24 cellular contexts compared by ENCODE assay signal in genomic region chr5:103034662-103035392, GRCh38.
"Had no signal": no experiment of that assay in that cellular context is flagged by ENCODE, and none has a peak within 500 bp of the region (broad histone marks: within the 10 kb centered on the region; RNA-seq: fewer than 3 reads in every experiment).

No MANE protein-coding gene starts in this region.

- ATAC-seq: activated T-helper 17 cell treated with anti-CD3 and anti-CD28 coated beads, Interleukin-2, amount 50 U/mL, for 72 hours; gastroesophageal sphincter; left colon; mucosa of descending colon; stimulated activated naive B cell treated with anti-CD40 and anti-IgM and Interleukin-4, amounts not matched to agents 10 μg/mL and 1 μg/mL and 100 μg/mL, for 72 hours had no signal

- H3K9me3 Mint-ChIP-seq: activated naive CD4-positive, alpha-beta T cell treated with anti-CD3 and anti-CD28 coated beads, Interleukin-2, amount 50 U/mL, for 72 hours; activated T-helper 17 cell treated with anti-CD3 and anti-CD28 coated beads, Interleukin-2, amount 50 U/mL, for 72 hours; stimulated activated naive B cell treated with anti-CD40 and anti-IgM and Interleukin-4, amounts not matched to agents 10 μg/mL and 1 μg/mL and 100 μg/mL, for 72 hours; type B pancreatic cell had no signal

- H3K36me3 Mint-ChIP-seq: stimulated activated naive B cell treated with anti-CD40 and anti-IgM and Interleukin-4, amounts not matched to agents 10 μg/mL and 1 μg/mL and 100 μg/mL, for 72 hours had no signal

- H3K36me3 ChIP-seq: adrenal gland, brain microvascular endothelial cell had no signal

- DNase-seq: activated CD4-positive, CD25-positive, alpha-beta regulatory T cell treated with anti-CD3 and anti-CD28 coated beads, Interleukin-2, amount 50 U/mL, for 72 hours; activated T-cell treated with anti-CD3 and anti-CD28 coated beads, Interleukin-2, amount 50 U/mL, for 1 hour; adrenal gland; brain microvascular endothelial cell; central memory CD4-positive, alpha-beta T cell; dorsolateral prefrontal cortex; esophagus squamous epithelium; hypothalamus; left colon; lower lobe of right lung; mesendoderm; mucosa of descending colon; sigmoid colon; stimulated activated CD4-positive, alpha-beta T cell treated with anti-CD3 and anti-CD28 coated beads, Interleukin-15, amount 100 ng/mL, for 24 hours; stimulated activated naive B cell treated with anti-CD40 and anti-IgM and Interleukin-4, amounts not matched to agents 10 μg/mL and 1 μg/mL and 100 μg/mL, for 72 hours; testis had no signal

- H3K4me1 Mint-ChIP-seq: activated T-helper 17 cell treated with anti-CD3 and anti-CD28 coated beads, Interleukin-2, amount 50 U/mL, for 72 hours; stimulated activated naive B cell treated with anti-CD40 and anti-IgM and Interleukin-4, amounts not matched to agents 10 μg/mL and 1 μg/mL and 100 μg/mL, for 72 hours had no signal

- H3K4me1 ChIP-seq: adrenal gland, ascending aorta, esophagus squamous epithelium, gastroesophageal sphincter, lower lobe of right lung, parathyroid adenoma, sigmoid colon, testis had no signal

- H3K27me3 Mint-ChIP-seq: activated T-helper 17 cell treated with anti-CD3 and anti-CD28 coated beads, Interleukin-2, amount 50 U/mL, for 72 hours; type B pancreatic cell had no signal

- H3K27ac Mint-ChIP-seq: activated naive CD4-positive, alpha-beta T cell treated with anti-CD3 and anti-CD28 coated beads, Interleukin-2, amount 50 U/mL, for 72 hours; activated T-helper 17 cell treated with anti-CD3 and anti-CD28 coated beads, Interleukin-2, amount 50 U/mL, for 72 hours; stimulated activated naive B cell treated with anti-CD40 and anti-IgM and Interleukin-4, amounts not matched to agents 10 μg/mL and 1 μg/mL and 100 μg/mL, for 72 hours; type B pancreatic cell had no signal

- H3K27me3 ChIP-seq: adrenal gland, ascending aorta, brain microvascular endothelial cell, dorsolateral prefrontal cortex, esophagus squamous epithelium, gastroesophageal sphincter, sigmoid colon, testis had no signal

- H3K27ac ChIP-seq: adrenal gland, brain microvascular endothelial cell, dorsolateral prefrontal cortex, esophagus squamous epithelium, gastroesophageal sphincter, lower lobe of right lung, parathyroid adenoma, sigmoid colon, testis, VCaP had no signal

- H3K4me3 Mint-ChIP-seq: activated T-helper 17 cell treated with anti-CD3 and anti-CD28 coated beads, Interleukin-2, amount 50 U/mL, for 72 hours; stimulated activated naive B cell treated with anti-CD40 and anti-IgM and Interleukin-4, amounts not matched to agents 10 μg/mL and 1 μg/mL and 100 μg/mL, for 72 hours; type B pancreatic cell had no signal

- H3K9me3 ChIP-seq: adrenal gland, ascending aorta, esophagus squamous epithelium, sigmoid colon, testis had no signal

- H3K4me3 ChIP-seq: adrenal gland, ascending aorta, dorsolateral prefrontal cortex, esophagus squamous epithelium, gastroesophageal sphincter, lower lobe of right lung, mucosa of descending colon, sigmoid colon, smooth muscle cell, testis had no signal
